8 cellular contexts compared by ENCODE assay signal in the genomic region with DNA sequence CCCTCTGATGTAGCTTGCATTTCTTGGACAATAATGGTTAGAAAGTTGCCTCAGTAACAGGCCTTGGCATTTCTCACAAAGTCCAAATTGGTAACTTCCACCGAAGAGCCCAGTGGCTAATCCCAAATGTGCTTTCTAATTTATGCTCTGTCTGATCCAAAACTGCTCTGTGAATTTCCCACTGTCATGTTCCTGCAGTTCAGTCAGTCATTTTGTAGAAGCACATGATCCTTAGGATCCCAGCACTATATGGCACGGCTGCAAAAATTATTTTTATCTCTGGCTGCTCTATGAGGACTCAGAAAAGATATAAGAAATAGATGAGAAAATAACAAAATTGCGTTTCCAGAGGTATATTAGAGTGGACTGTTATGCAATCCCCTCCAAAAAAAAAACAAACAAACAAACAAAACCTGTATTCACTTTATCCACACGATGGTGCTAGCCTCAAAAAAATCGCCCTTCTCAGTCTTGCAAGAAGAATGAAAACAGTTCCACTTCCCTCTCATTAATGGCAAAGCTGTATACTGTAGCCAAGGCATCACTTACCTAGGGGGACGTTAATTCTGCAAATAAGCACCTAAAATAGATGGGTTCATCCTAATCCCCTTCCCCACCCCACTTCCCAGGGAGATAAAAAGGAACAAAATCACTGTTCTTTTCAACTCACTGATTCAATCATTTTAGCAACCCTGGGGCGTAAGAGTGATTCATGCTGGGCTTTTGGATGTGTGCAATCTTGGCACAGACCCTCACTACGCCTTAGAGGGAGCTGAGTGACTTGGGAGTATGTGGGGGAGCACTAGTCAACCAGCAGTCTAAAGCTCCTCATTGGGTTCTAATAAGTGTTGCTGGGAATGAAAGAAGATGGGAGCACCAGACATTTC.
DNase-seq lines count a peak whose midpoint lies in the region; ATAC-seq and FAIRE-seq lines count a peak whose summit lies in the region.

No MANE protein-coding gene starts in this region.

- no peak overlapping the region for H3K27ac Mint-ChIP-seq in activated CD4-positive, alpha-beta T cell treated with anti-CD3 and anti-CD28 coated beads for 36 hours

- peak; percentile 28 for DNase-seq in activated CD4-positive, alpha-beta T cell treated with anti-CD3 and anti-CD28 coated beads for 36 hours
- DNase-seq in activated CD4-positive, alpha-beta T cell treated with anti-CD3 and anti-CD28 coated beads for 48 hours: no peak
- peak; percentile 18 for DNase-seq in NOMO-1 treated with dmso at 0.1 percent for 144 hours (lab: John Stamatoyannopoulos, UW; ENCODE audit: unreplicated experiment)
- peak; percentile 61 to 64 for DNase-seq in dermis microvascular lymphatic vessel endothelial cell (ENCODE audit: low read depth in 2 of 2)
- DNase-seq in medulla oblongata (ENCODE audit: extremely low spot score): peak; percentile 93
- DNase-seq in GM19239 (ENCODE audit: insufficient read length, low spot score): no peak
- no peak for DNase-seq in GM19240 (ENCODE audit: insufficient read length, low spot score)

- POLR2A ChIA-PET in activated CD4-positive, alpha-beta T cell treated with anti-CD3 and anti-CD28 coated beads for 36 hours (lab: Charles Lee): no interaction called here

- no peaks in the 10 kb centered on the region for H3K4me1 Mint-ChIP-seq in activated CD4-positive, alpha-beta T cell treated with anti-CD3 and anti-CD28 coated beads for 36 hours

- H3K9me3 Mint-ChIP-seq in activated CD4-positive, alpha-beta T cell treated with anti-CD3 and anti-CD28 coated beads for 36 hours (ENCODE audit: low read depth): peaks cover 6% of the 10 kb centered on the region

- peaks cover 15% of the 10 kb centered on the region for H3K27me3 Mint-ChIP-seq in activated CD4-positive, alpha-beta T cell treated with anti-CD3 and anti-CD28 coated beads for 36 hours

- no peak for ATAC-seq in activated CD4-positive, alpha-beta T cell treated with anti-CD3 and anti-CD28 coated beads for 36 hours
- ATAC-seq in HG03025 (IDR thresholded peaks at IDR 0.05; ENCODE audit: low FRiP score, unreplicated experiment): peak; percentile 71

- H3K4me3 Mint-ChIP-seq in activated CD4-positive, alpha-beta T cell treated with anti-CD3 and anti-CD28 coated beads for 36 hours: no peak overlapping the region

- CTCF ChIA-PET in activated CD4-positive, alpha-beta T cell treated with anti-CD3 and anti-CD28 coated beads for 36 hours (lab: Charles Lee): interaction anchor here (0.6 to 1.5 kb wide), 12 partner anchors 18 to 429 kb away, joined by 3 to 6 read pairs (median 3); no protein-coding TSS in a partner anchor

- no peak for FAIRE-seq in GM19239 (lab: Jason Lieb, UNC)

- intact Hi-C loops in activated CD4-positive, alpha-beta T cell treated with anti-CD3 and anti-CD28 coated beads for 36 hours (cut with DNase I, micrococcal nuclease): loop anchor here (1.0 to 2.0 kb wide), 4 partner anchors 359 to 395 kb away; no protein-coding TSS in a partner anchor

- H3K36me3 Mint-ChIP-seq in activated CD4-positive, alpha-beta T cell treated with anti-CD3 and anti-CD28 coated beads for 36 hours (ENCODE audit: low read depth): no peaks in the 10 kb centered on the region

Comparison
In these comparisons a context has a peak if more than half of its experiments do, and no peak if none do; other contexts are left out.
1. DNase-seq: peak in activated CD4-positive, alpha-beta T cell treated with anti-CD3 and anti-CD28 coated beads for 36 hours (single experiment), NOMO-1 treated with dmso at 0.1 percent for 144 hours (single experiment), dermis microvascular lymphatic vessel endothelial cell (2 of 2) and medulla oblongata (single experiment); none in activated CD4-positive, alpha-beta T cell treated with anti-CD3 and anti-CD28 coated beads for 48 hours (single experiment), GM19239 (single experiment) and GM19240 (single experiment).